ENCODE assay signal across 15 cellular contexts in the genomic region with DNA sequence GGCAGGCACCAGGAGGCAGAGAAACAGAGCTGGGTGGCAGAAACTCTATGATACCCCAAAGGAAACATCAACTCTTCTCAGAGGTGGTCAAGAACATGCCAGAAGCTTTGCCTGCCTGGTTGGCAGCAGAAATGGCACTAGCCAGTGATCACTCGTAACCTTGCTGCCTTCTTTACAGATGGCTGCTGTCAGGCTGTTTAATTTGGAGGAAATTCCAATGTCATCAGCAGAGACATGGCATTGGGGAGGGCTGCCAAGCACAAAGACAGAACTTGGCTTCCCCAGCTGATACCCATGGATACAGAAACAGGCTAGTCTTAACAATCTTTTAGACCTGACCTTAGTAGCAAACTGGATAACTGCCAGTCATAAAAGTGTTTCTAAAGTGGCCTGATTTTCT.
DNase-seq lines count a peak whose midpoint lies in the region; ATAC-seq, FAIRE-seq and TF ChIP-seq lines count a peak whose summit lies in the region.
"Had no signal": no experiment of that assay in that cellular context is flagged by ENCODE, and none has a peak within 500 bp of the region (broad histone marks: within the 10 kb centered on the region; RNA-seq: fewer than 3 reads in every experiment).

No MANE protein-coding gene starts in this region.

- H3K4me1 ChIP-seq in GM23248 (ENCODE audit: insufficient read depth) (peaks cover 29% of the 10 kb centered on the region), right cardiac atrium (ENCODE audit: control insufficient read depth, insufficient read depth, low read length) (peaks cover 7% of the 10 kb centered on the region), smooth muscle cell (ENCODE audit: low read depth) (no peaks in the 10 kb centered on the region)

- 84 to 85% methylated on average over 1 of the region's 1 CpG for WGBS in GM23248 (ENCODE audit: low coverage in 1 of 2, low lambda C conversion rate in 2 of 2, missing lambda C conversion rate in 2 of 2), 2 experiments
- 47% methylated on average over 1 of the region's 1 CpG for WGBS in right cardiac atrium
- WGBS in smooth muscle cell (ENCODE audit: low lambda C conversion rate), result 68% methylated on average over 1 of the region's 1 CpG

- H3K79me2 ChIP-seq in GM23248 (ENCODE audit: insufficient read depth), result no peaks in the 10 kb centered on the region
- peaks cover 9% of the 10 kb centered on the region for H3K79me2 ChIP-seq in smooth muscle cell (ENCODE audit: low read depth)

- in situ Hi-C loops in GM23248 (cut with MboI), result no loop called here

- H3K36me3 ChIP-seq in GM23248 (ENCODE audit: low read depth), result no peaks in the 10 kb centered on the region
- H3K36me3 ChIP-seq in smooth muscle cell (ENCODE audit: low read depth), result no peaks in the 10 kb centered on the region
- H3K36me3 ChIP-seq: upper lobe of left lung had no signal

- H3K4me2 ChIP-seq in GM23248 (ENCODE audit: unreplicated experiment), result peak overlapping the region; percentile 20
- peak overlapping the region; percentile 45 for H3K4me2 ChIP-seq in smooth muscle cell

- DNase-seq in GM23248 (no peak), caudate nucleus (lab: John Stamatoyannopoulos, UW) (peak in 1 of 61 donors; percentile 59), right cardiac atrium (no peak), smooth muscle cell (lab: John Stamatoyannopoulos, UW; ENCODE audit: unreplicated experiment) (no peak), urothelium cell line (ENCODE audit: low spot score) (no peak), activated gamma-delta T cell treated with Interleukin-2 at 50 U/mL for 16 hours (no peak), GM12891 (ENCODE audit: insufficient read length, low spot score) (no peak), SIG-M5 treated with dmso at 0.1 percent for 504 hours (lab: John Stamatoyannopoulos, UW; ENCODE audit: unreplicated experiment) (no peak)
- DNase-seq: activated CD8-positive, alpha-beta memory T cell treated with anti-CD3 and anti-CD28 coated beads, Interleukin-2, amount 50 U/mL, for 4 hours; activated naive CD4-positive, alpha-beta T cell treated with anti-CD3 and anti-CD28 coated beads, Interleukin-2, amount 50 U/mL, for 16 hours; NCI-H1048; NK-92 treated with Interleukin-12 subunit alpha and Interleukin-12 subunit beta, amount 100 ng/mL, for 24 hours; stimulated activated CD4-positive, alpha-beta T cell treated with anti-CD3 and anti-CD28 coated beads, Interleukin-4, amount 100 ng/mL, for 24 hours had no signal

- no peak for TF ChIP-seq CTCF in smooth muscle cell (IDR thresholded peaks at IDR 0.05; ENCODE audit: borderline replicate concordance, insufficient read depth, poor library complexity, severe bottlenecking)

- FAIRE-seq in urothelium cell line (lab: Jason Lieb, UNC) (no peak), GM12891 (lab: Jason Lieb, UNC) (no peak)
- FAIRE-seq: colon had no signal

- no peak overlapping the region for H3K9ac ChIP-seq in GM23248
- H3K9ac ChIP-seq in smooth muscle cell (ENCODE audit: low read depth), result no peak overlapping the region

- H3K27me3 ChIP-seq in GM23248 (replicated peaks; ENCODE audit: insufficient read depth) (no peaks in the 10 kb centered on the region), right cardiac atrium (ENCODE audit: control insufficient read depth, insufficient read depth) (no peaks in the 10 kb centered on the region), smooth muscle cell (ENCODE audit: low read depth) (no peaks in the 10 kb centered on the region)
- H3K27me3 ChIP-seq: upper lobe of left lung had no signal

- no peaks in the 10 kb centered on the region for H3K9me3 ChIP-seq in GM23248 (ENCODE audit: low read depth)
- H3K9me3 ChIP-seq in right cardiac atrium (ENCODE audit: control insufficient read depth, low read length), result no peaks in the 10 kb centered on the region
- H3K9me3 ChIP-seq in smooth muscle cell (replicated peaks; ENCODE audit: low read depth), result no peaks in the 10 kb centered on the region
- H3K9me3 ChIP-seq: upper lobe of left lung had no signal

- no peaks in the 10 kb centered on the region for H3K9me2 ChIP-seq in GM23248 (ENCODE audit: insufficient read depth)

- H2AFZ ChIP-seq in GM23248 (no peak overlapping the region), smooth muscle cell (ENCODE audit: low read depth) (no peak overlapping the region)

- H3K4me3 ChIP-seq in GM23248 (no peak overlapping the region), right cardiac atrium (ENCODE audit: low read length) (no peak overlapping the region), smooth muscle cell (no peak overlapping the region)
- H3K4me3 ChIP-seq: upper lobe of left lung had no signal

- peak; percentile 56 to 65 for ATAC-seq in right cardiac atrium

- H3F3A ChIP-seq in GM23248 (ENCODE audit: insufficient read depth) (peaks cover 14% of the 10 kb centered on the region), smooth muscle cell (ENCODE audit: low read depth) (no peaks in the 10 kb centered on the region)

- no peak overlapping the region; the same call in 1 of the 2 replicates for H3K27ac ChIP-seq in GM23248
- H3K27ac ChIP-seq in caudate nucleus (ENCODE audit: low read depth, low read length), result peak overlapping the region; percentile 74
- H3K27ac ChIP-seq in right cardiac atrium (ENCODE audit: low read length), result peak overlapping the region; percentile 42
- peak overlapping the region; percentile 37 for H3K27ac ChIP-seq in smooth muscle cell (ENCODE audit: low read depth)

- intact Hi-C loops in right cardiac atrium (cut with DNase I), result no loop called here

- no peak for TF ChIP-seq POLR2A in GM12891 (IDR thresholded peaks at IDR 0.05; ENCODE audit: low read depth, low read length)

- H4K20me1 ChIP-seq in GM23248 (ENCODE audit: insufficient read depth) (no peaks in the 10 kb centered on the region), smooth muscle cell (ENCODE audit: low read depth) (peaks cover 56% of the 10 kb centered on the region)

TF ChIP-seq in GM12891, 5 proteins besides CTCF, POLR2A, EP300 and RAD21:
- TF ChIP-seq POU2F2 (IDR thresholded peaks at IDR 0.05; ENCODE audit: low read depth, low read length) (no peak), SPI1 (IDR thresholded peaks at IDR 0.05; ENCODE audit: low read depth, low read length) (no peak), POLR2AphosphoS5 (IDR thresholded peaks at IDR 0.05; ENCODE audit: low read depth, low read length) (no peak), TAF1 (IDR thresholded peaks at IDR 0.05; ENCODE audit: low read depth, low read length) (no peak), PAX5 (IDR thresholded peaks at IDR 0.05; ENCODE audit: insufficient read depth, low read length, severe bottlenecking) (no peak)
TF ChIP-seq in GM12891: peak in this region for 0.
